In the genomic region with DNA sequence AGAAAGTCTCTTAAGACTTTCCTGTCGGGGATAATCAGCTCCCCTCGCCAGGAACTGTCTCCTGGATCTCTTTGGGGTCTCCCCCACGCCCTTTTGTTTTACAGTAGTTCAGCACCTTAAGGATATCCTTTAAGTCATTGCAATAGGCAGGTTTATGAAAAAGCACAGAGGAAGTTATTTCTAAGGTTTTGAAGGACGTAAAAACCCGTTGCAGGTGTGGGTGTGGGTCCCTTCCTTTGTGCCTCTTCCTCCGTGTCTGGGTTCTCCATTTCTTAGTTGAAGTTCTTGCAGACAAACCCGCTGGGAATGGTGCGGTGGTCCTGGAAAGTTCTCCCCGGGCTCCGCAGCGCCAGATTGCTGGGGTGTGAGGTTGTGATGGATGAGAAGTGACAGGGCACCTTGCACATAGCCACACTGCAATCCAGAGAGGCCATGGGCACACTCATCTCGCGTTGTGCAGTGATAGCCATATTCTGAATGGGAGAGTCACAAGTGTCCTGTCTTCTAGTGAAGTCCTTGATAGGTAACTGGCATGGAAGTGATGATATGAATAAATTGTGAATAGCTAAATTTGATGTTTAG, we compare ENCODE assay signal across 8 cellular contexts.
DNase-seq lines count a peak whose midpoint lies in the region; ATAC-seq and TF ChIP-seq lines count a peak whose summit lies in the region.

No MANE protein-coding gene starts in this region.

- H2BK12ac ChIP-seq in mesenchymal stem cell (ENCODE audit: low read length in 2 of 2) = no peak overlapping the region

- peak overlapping the region; percentile 60; the same call in 1 of the 2 replicates for H3K9ac ChIP-seq in KMS-11
- peak overlapping the region; percentile 51 for H3K9ac ChIP-seq in mammary epithelial cell (ENCODE audit: insufficient read depth, low read length)
- H3K9ac ChIP-seq in mesenchymal stem cell (ENCODE audit: low read length) = peak overlapping the region; percentile 88

- H3K79me2 ChIP-seq in KMS-11 (ENCODE audit: insufficient read depth, low read depth) (peaks cover 52% of the 10 kb centered on the region), mammary epithelial cell (ENCODE audit: insufficient read depth, low read length) (peaks cover 57% of the 10 kb centered on the region)

- H3K4me3 Mint-ChIP-seq in Calu3 (ENCODE audit: low read depth, unreplicated experiment) = peak overlapping the region; percentile 88

- H3K27me3 ChIP-seq in KMS-11 (ENCODE audit: insufficient read depth, low read depth) (no peaks in the 10 kb centered on the region), mammary epithelial cell (ENCODE audit: insufficient read depth, low read length) (no peaks in the 10 kb centered on the region), mesenchymal stem cell (ENCODE audit: control insufficient read depth in 1 of 2, insufficient read depth in 1 of 2, low read length in 2 of 2) (no peaks in the 10 kb centered on the region), aorta (ENCODE audit: control insufficient read depth in 1 of 2, insufficient read depth in 2 of 2, low read length in 1 of 2) (no peaks in the 10 kb centered on the region)

- in situ Hi-C loops in mammary epithelial cell (cut with MboI; ENCODE audit: low sequenced_read_pairs in 2 of 2) = loop anchor here in 1 of 2 donors (25.0 kb wide), 1 partner anchor 379 kb away; no protein-coding TSS in a partner anchor

- dilution Hi-C loops in mammary epithelial cell (cut with HindIII; ENCODE audit: low sequenced_read_pairs) = no loop called here

- no peaks in the 10 kb centered on the region for H3K9me3 ChIP-seq in mammary epithelial cell (replicated peaks; ENCODE audit: insufficient read depth, low read length)
- no peaks in the 10 kb centered on the region for H3K9me3 ChIP-seq in mesenchymal stem cell (ENCODE audit: control insufficient read depth, low read length)
- H3K9me3 ChIP-seq in aorta (ENCODE audit: control insufficient read depth, low read length) = no peaks in the 10 kb centered on the region

- peak; percentile 8 for ATAC-seq in aorta (ENCODE audit: low FRiP score)
- ATAC-seq in HG03342 (IDR thresholded peaks at IDR 0.05; ENCODE audit: unreplicated experiment) = no peak
- ATAC-seq in GM18505 (IDR thresholded peaks at IDR 0.05; ENCODE audit: unreplicated experiment) = no peak

- DNase-seq in Calu3 (no peak), mammary epithelial cell (peak; percentile 11), mesenchymal stem cell (no peak), aorta (no peak), GM03348 (ENCODE audit: low spot score) (no peak)

- no peak overlapping the region for H4K91ac ChIP-seq in mesenchymal stem cell (ENCODE audit: low read length)

- H4K8ac ChIP-seq in mesenchymal stem cell (ENCODE audit: low read length) = no peak overlapping the region

- no peak overlapping the region for H2BK120ac ChIP-seq in mesenchymal stem cell (ENCODE audit: low read depth, low read length)

- H2AK5ac ChIP-seq in mesenchymal stem cell (ENCODE audit: low read length, severe bottlenecking) = no peak overlapping the region

- intact Hi-C loops in Calu3 (cut with micrococcal nuclease; ENCODE audit: unreplicated experiment) = loop anchor here (5.0 kb wide), 1 partner anchor 104 kb away; no protein-coding TSS in a partner anchor
- intact Hi-C loops in mammary epithelial cell (cut with micrococcal nuclease) = loop anchor here (2.0 to 5.0 kb wide), 2 partner anchors 149 to 179 kb away; no protein-coding TSS in a partner anchor
- intact Hi-C loops in aorta (cut with DNase I) = loop anchor here in 1 of 2 donors (5.0 kb wide), 1 partner anchor 49 kb away; no protein-coding TSS in a partner anchor

- H3K36me3 Mint-ChIP-seq in Calu3 (ENCODE audit: insufficient read depth, unreplicated experiment) = peaks cover 28% of the 10 kb centered on the region

- no peak overlapping the region for H3K18ac ChIP-seq in mesenchymal stem cell (ENCODE audit: low read depth in 1 of 2, low read length in 2 of 2)

- no peaks in the 10 kb centered on the region for H4K20me1 ChIP-seq in KMS-11 (ENCODE audit: insufficient read depth)
- no peaks in the 10 kb centered on the region for H4K20me1 ChIP-seq in mammary epithelial cell (ENCODE audit: insufficient read depth, low read length)

- peaks cover 27% of the 10 kb centered on the region for H3K4me1 Mint-ChIP-seq in Calu3 (ENCODE audit: low read depth, unreplicated experiment)

- H3K79me1 ChIP-seq in mesenchymal stem cell (replicated peaks; ENCODE audit: low read length, poor library complexity, severe bottlenecking) = peaks cover 10% of the 10 kb centered on the region

- no peaks in the 10 kb centered on the region for H3K27me3 Mint-ChIP-seq in Calu3 (ENCODE audit: unreplicated experiment)

- H2AFZ ChIP-seq in KMS-11 (ENCODE audit: low read depth) = peak overlapping the region; percentile 69; the same call in 1 of the 2 replicates
- peak overlapping the region; percentile 81 for H2AFZ ChIP-seq in mammary epithelial cell (ENCODE audit: low read depth, low read length)
- no peak overlapping the region for H2AFZ ChIP-seq in mesenchymal stem cell (ENCODE audit: low read depth, low read length)

- 23% methylated on average over 13 of the region's 13 CpGs for WGBS in mammary epithelial cell (ENCODE audit: low coverage, missing lambda C conversion rate)
- 64% methylated on average over 11 of the region's 13 CpGs for WGBS in mesenchymal stem cell
- 34 to 37% methylated on average over 13 of the region's 13 CpGs for whole genome bisulfite sequencing in aorta, 2 donors

- no peaks in the 10 kb centered on the region for H3K9me3 Mint-ChIP-seq in Calu3 (ENCODE audit: low read depth, unreplicated experiment)

- TF ChIP-seq POLR2A in GM18505 (IDR thresholded peaks at IDR 0.05; ENCODE audit: borderline replicate concordance, extremely low read depth, insufficient read depth, insufficient read length) = no peak

- peak overlapping the region; percentile 90 for H3K4me2 ChIP-seq in KMS-11
- H3K4me2 ChIP-seq in mammary epithelial cell (ENCODE audit: insufficient read depth, low read depth, low read length) = peak overlapping the region; percentile 89
- H3K4me2 ChIP-seq in mesenchymal stem cell (ENCODE audit: low read length, poor library complexity, severe bottlenecking) = peak overlapping the region; percentile 58

- no peak overlapping the region for H3K27ac ChIP-seq in KMS-11
- H3K27ac ChIP-seq in mammary epithelial cell (ENCODE audit: insufficient read depth, low read depth, low read length) = peak overlapping the region; percentile 65
- H3K27ac ChIP-seq in mesenchymal stem cell (ENCODE audit: low read length, poor library complexity, severe bottlenecking) = no peak overlapping the region
- no peak overlapping the region for H3K27ac ChIP-seq in aorta (ENCODE audit: low read depth in 1 of 2, low read length in 2 of 2)

- H3K14ac ChIP-seq in mesenchymal stem cell (ENCODE audit: low read length in 2 of 2) = no peak overlapping the region

- TSS peak; percentile 39 for BruUV-seq in Calu3 (replicated peaks; lab: Mats Ljungman, UMichigan)
- BruUV-seq in mammary epithelial cell (replicated peaks; lab: Mats Ljungman, UMichigan) = no TSS peak

- CTCF ChIA-PET in Calu3 (lab: Charles Lee) = interaction anchor here (1.0 kb wide), 1 partner anchor 96 kb away, joined by 6 read pairs; no protein-coding TSS in a partner anchor
- CTCF ChIA-PET in mammary epithelial cell (lab: Charles Lee; ENCODE audit: low non-redundant PET) = interaction anchor here (0.6 kb wide), 1 partner anchor 372 kb away, joined by 4 read pairs; no protein-coding TSS in a partner anchor

- no peaks in the 10 kb centered on the region for H3K36me3 ChIP-seq in KMS-11 (ENCODE audit: insufficient read depth)
- no peaks in the 10 kb centered on the region for H3K36me3 ChIP-seq in mammary epithelial cell (ENCODE audit: insufficient read depth, low read length)
- no peaks in the 10 kb centered on the region for H3K36me3 ChIP-seq in mesenchymal stem cell (ENCODE audit: control insufficient read depth in 1 of 2, insufficient read depth in 2 of 2, low read depth in 1 of 2, low read length in 2 of 2)
- H3K36me3 ChIP-seq in aorta (ENCODE audit: control insufficient read depth in 1 of 2, insufficient read depth in 2 of 2, low read length in 1 of 2) = no peaks in the 10 kb centered on the region

- H3K4me3 ChIP-seq in KMS-11 (IDR thresholded peaks at IDR 0.05; ENCODE audit: insufficient read depth, low read depth, low read length) (no peak overlapping the region), mammary epithelial cell (replicated peaks in 1 of 3; ENCODE audit: insufficient read depth in 1 of 3, low read depth in 2 of 3, low read length in 3 of 3) (peak overlapping the region; percentile 59 to 94 (median 71)), mesenchymal stem cell (ENCODE audit: insufficient read depth in 1 of 2, low read depth in 1 of 2, low read length in 2 of 2) (peak overlapping the region; percentile 86 to 96), aorta (ENCODE audit: low read length in 2 of 2) (peak overlapping the region; percentile 94 to 100)

- no peak overlapping the region for H2BK15ac ChIP-seq in mesenchymal stem cell (ENCODE audit: low read depth, poor library complexity, severe bottlenecking)

- peak overlapping the region in 1 of 2 experiments; percentile 28 for H3K23ac ChIP-seq in mesenchymal stem cell (ENCODE audit: low read length in 2 of 2)

- H3K27ac Mint-ChIP-seq in Calu3 (ENCODE audit: unreplicated experiment) = peak overlapping the region; percentile 70

- peaks cover 36% of the 10 kb centered on the region for H3K4me1 ChIP-seq in KMS-11 (ENCODE audit: low read depth, poor library complexity, severe bottlenecking)
- peaks cover 8% of the 10 kb centered on the region for H3K4me1 ChIP-seq in mammary epithelial cell (ENCODE audit: insufficient read depth, low read length)
- peaks cover 5% of the 10 kb centered on the region for H3K4me1 ChIP-seq in mesenchymal stem cell (ENCODE audit: control insufficient read depth, insufficient read depth, low read depth, low read length)
- no peaks in the 10 kb centered on the region for H3K4me1 ChIP-seq in aorta (ENCODE audit: control insufficient read depth in 1 of 2, insufficient read depth in 2 of 2, low read length in 2 of 2)

- H3K4ac ChIP-seq in mesenchymal stem cell (ENCODE audit: low read depth in 1 of 2, low read length in 2 of 2) = peak overlapping the region in 1 of 2 experiments; percentile 30

- TF ChIP-seq CTCF in Calu3 (IDR thresholded peaks at IDR 0.05; ENCODE audit: unreplicated experiment) (no peak), KMS-11 (conservative IDR thresholded peaks at IDR 0.05; ENCODE audit: low read depth, low read length) (no peak), mammary epithelial cell (conservative IDR thresholded peaks at IDR 0.05 in 1 of 2, IDR thresholded peaks at IDR 0.05 in 1 of 2; ENCODE audit: extremely low read depth in 1 of 2, insufficient read depth in 1 of 2, low read depth in 1 of 2, low read length in 2 of 2) (no peak)

- H2BK5ac ChIP-seq in mesenchymal stem cell (ENCODE audit: low read depth, low read length, poor library complexity, severe bottlenecking) = no peak overlapping the region
